ENCODE assay signal across 1 cellular context in the genomic region with DNA sequence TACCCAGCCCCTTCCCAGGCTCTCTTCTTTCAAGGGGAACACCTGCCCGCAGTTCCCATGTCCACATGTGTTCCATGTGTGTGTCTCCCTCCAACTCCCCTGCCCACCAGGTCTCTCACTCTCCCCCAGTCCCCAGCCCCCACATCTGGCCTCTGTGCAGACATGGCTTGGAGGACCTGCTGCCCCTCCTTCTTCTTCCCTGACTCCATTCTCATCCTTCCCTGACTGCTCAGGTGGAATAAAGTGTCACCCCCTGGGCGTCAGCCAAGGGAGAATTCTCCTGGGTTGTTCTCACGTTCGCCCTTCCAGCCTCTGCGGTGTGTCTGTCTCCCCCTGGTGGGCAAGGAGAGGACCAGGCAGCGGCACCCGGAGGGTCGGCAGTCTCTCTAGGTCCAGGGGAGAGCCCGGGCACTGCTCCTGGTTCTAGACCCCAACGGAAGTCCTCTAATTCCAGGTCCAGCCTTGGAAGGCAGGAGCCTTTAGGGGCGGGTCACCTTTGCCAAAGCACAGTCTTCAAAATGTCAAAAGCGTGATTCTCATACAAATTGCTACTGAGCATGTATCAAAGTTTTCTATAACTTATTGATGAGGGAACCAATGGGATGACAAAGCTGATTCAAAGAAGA.
TF ChIP-seq lines count a peak whose summit lies in the region.

No MANE protein-coding gene starts in this region.

TF ChIP-seq in HCT116, 20 proteins besides CTCF, POLR2A, EP300 and RAD21 (continued from another document):
- no peak for TF ChIP-seq REST (IDR thresholded peaks at IDR 0.05; ENCODE audit: low read depth)
- TF ChIP-seq, protein P1, sequence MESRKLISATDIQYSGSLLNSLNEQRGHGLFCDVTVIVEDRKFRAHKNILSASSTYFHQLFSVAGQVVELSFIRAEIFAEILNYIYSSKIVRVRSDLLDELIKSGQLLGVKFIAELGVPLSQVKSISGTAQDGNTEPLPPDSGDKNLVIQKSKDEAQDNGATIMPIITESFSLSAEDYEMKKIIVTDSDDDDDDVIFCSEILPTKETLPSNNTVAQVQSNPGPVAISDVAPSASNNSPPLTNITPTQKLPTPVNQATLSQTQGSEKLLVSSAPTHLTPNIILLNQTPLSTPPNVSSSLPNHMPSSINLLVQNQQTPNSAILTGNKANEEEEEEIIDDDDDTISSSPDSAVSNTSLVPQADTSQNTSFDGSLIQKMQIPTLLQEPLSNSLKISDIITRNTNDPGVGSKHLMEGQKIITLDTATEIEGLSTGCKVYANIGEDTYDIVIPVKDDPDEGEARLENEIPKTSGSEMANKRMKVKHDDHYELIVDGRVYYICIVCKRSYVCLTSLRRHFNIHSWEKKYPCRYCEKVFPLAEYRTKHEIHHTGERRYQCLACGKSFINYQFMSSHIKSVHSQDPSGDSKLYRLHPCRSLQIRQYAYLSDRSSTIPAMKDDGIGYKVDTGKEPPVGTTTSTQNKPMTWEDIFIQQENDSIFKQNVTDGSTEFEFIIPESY (IDR thresholded peaks at IDR 0.05; ENCODE audit: extremely low read depth, insufficient replicate concordance, low read length) = no peak
- no peak for TF ChIP-seq ELF1 (IDR thresholded peaks at IDR 0.05; ENCODE audit: borderline replicate concordance, low read depth)
